In genomic region chr14:50530794-50531193, GRCh38 we compare ENCODE assay signal across 1 cellular context.
TF ChIP-seq lines count a peak whose summit lies in the region.

No MANE protein-coding gene starts in this region.

TF ChIP-seq in K562, 482 proteins besides CTCF, POLR2A, EP300 and RAD21:
- TF ChIP-seq, protein P1, sequence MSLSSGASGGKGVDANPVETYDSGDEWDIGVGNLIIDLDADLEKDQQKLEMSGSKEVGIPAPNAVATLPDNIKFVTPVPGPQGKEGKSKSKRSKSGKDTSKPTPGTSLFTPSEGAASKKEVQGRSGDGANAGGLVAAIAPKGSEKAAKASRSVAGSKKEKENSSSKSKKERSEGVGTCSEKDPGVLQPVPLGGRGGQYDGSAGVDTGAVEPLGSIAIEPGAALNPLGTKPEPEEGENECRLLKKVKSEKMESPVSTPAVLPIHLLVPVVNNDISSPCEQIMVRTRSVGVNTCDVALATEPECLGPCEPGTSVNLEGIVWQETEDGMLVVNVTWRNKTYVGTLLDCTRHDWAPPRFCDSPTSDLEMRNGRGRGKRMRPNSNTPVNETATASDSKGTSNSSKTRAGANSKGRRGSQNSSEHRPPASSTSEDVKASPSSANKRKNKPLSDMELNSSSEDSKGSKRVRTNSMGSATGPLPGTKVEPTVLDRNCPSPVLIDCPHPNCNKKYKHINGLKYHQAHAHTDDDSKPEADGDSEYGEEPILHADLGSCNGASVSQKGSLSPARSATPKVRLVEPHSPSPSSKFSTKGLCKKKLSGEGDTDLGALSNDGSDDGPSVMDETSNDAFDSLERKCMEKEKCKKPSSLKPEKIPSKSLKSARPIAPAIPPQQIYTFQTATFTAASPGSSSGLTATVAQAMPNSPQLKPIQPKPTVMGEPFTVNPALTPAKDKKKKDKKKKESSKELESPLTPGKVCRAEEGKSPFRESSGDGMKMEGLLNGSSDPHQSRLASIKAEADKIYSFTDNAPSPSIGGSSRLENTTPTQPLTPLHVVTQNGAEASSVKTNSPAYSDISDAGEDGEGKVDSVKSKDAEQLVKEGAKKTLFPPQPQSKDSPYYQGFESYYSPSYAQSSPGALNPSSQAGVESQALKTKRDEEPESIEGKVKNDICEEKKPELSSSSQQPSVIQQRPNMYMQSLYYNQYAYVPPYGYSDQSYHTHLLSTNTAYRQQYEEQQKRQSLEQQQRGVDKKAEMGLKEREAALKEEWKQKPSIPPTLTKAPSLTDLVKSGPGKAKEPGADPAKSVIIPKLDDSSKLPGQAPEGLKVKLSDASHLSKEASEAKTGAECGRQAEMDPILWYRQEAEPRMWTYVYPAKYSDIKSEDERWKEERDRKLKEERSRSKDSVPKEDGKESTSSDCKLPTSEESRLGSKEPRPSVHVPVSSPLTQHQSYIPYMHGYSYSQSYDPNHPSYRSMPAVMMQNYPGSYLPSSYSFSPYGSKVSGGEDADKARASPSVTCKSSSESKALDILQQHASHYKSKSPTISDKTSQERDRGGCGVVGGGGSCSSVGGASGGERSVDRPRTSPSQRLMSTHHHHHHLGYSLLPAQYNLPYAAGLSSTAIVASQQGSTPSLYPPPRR (CRISPR knock-in tag; IDR thresholded peaks at IDR 0.05; ENCODE audit: borderline replicate concordance) = no peak
- TF ChIP-seq RBFOX2 (IDR thresholded peaks at IDR 0.05; ENCODE audit: low read depth, low read length) = peak; percentile 32; the same call in 1 of the 2 replicates
- no peak for TF ChIP-seq E2F8 (IDR thresholded peaks at IDR 0.05; ENCODE audit: low read depth, partially characterized antibody)
